Comparison of ENCODE assay signal across 26 cellular contexts in the genomic region with DNA sequence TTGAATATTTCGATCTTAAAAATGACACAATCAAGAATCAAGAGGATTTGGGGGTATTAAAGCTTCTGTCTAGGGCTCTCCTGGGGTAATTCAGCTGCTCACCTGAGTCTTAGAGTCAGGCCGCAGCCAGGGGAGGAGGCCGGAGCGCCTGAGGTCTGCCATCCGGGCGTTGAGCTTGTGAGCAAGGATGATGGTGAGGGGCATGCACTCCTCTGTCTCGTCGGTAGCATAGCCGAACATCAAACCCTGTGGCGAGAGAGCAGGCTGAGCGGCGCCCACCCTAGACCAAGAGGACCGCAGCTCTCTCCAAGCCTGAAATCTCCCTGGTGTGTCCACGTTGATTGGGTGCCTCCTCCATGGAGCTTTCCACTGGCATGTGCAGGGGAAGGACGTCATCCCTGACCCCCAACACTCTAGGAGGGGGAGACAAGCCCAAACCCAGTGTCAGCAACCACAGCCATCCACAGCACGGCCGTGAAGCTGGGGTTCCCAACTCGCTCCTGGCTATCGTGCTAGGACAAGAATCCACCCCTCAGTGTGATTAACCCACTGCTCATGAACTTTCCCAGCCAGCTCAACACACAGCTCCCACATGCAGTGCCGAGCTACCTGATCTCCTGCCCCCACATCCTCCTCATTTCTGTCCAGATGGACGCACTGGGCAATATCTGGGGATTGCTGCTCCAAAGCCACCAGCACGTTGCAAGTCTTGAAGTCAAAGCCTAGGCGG. TPM values are rescaled to one million over a fixed set of nuclear protein-coding genes. Genes with fewer than 3 reads are reported as not detected.
DNase-seq lines count a peak whose midpoint lies in the region; ATAC-seq and TF ChIP-seq lines count a peak whose summit lies in the region.
"Had no signal": no experiment of that assay in that cellular context is flagged by ENCODE, and none has a peak within 500 bp of the region (broad histone marks: within the 10 kb centered on the region; RNA-seq: fewer than 3 reads in every experiment).

No MANE protein-coding gene starts in this region.

- H3K27ac ChIP-seq in right atrium auricular region: no peak overlapping the region
- H3K27ac ChIP-seq in esophagus muscularis mucosa (replicated peaks in 1 of 4): no peak overlapping the region
- peak overlapping the region in 2 of 3 donors; percentile 89 to 93 for H3K27ac ChIP-seq in right lobe of liver
- H3K27ac ChIP-seq in vagina: no peak overlapping the region

- TF ChIP-seq POLR2A in esophagus muscularis mucosa (IDR thresholded peaks at IDR 0.05; ENCODE audit: low read depth): no peak
- TF ChIP-seq POLR2A in right lobe of liver (IDR thresholded peaks at IDR 0.05): no peak
- TF ChIP-seq POLR2A in vagina (IDR thresholded peaks at IDR 0.05): no peak

- ATAC-seq in left cardiac atrium (no peak), right lobe of liver (no peak), GM18517 (IDR thresholded peaks at IDR 0.05; ENCODE audit: unreplicated experiment) (no peak), GM18861 (IDR thresholded peaks at IDR 0.05; ENCODE audit: unreplicated experiment) (no peak)
- ATAC-seq: GM12878 had no signal

- DNase-seq in right atrium auricular region (ENCODE audit: low spot score) (peak; percentile 54), left cardiac atrium (no peak), esophagus muscularis mucosa (ENCODE audit: extremely low spot score) (peak; percentile 74), right lobe of liver (no peak), vagina (ENCODE audit: extremely low spot score in 2 of 2) (peak; percentile 77 to 79), cortex of kidney (lab: John Stamatoyannopoulos, UW) (no peak)
- DNase-seq: BE2C; CD8-positive, alpha-beta memory T cell; DMS 273 treated with DMSO at 0.1 percent for 48 hours; DMS79; EL; GDM1; HCEC 1CT; KBM-7; MV-4-11; NCI-H1105; NCI-H1436 treated with DMSO at 0.1 percent for 48 hours; NCI-H187 treated with DMSO at 0.1 percent for 48 hours; NCI-H2171 treated with DMSO at 0.1 percent for 48 hours; NCI-H345; NCI-H510A treated with DMSO at 0.1 percent for 48 hours; NCI-H748 treated with DMSO at 0.1 percent for 48 hours had no signal

- intact Hi-C loops in left cardiac atrium (cut with DNase I): no loop called here
- intact Hi-C loops in esophagus muscularis mucosa (cut with DNase I): no loop called here
- intact Hi-C loops in right lobe of liver (cut with DNase I): no loop called here
- intact Hi-C loops in vagina (cut with DNase I): no loop called here

- no peak for TF ChIP-seq EP300 in esophagus muscularis mucosa (IDR thresholded peaks at IDR 0.05)

- 87% methylated on average over 17 of the region's 23 CpGs for WGBS in esophagus muscularis mucosa
- WGBS in right lobe of liver (ENCODE audit: insufficient coverage, low coverage, low lambda C conversion rate, missing lambda C conversion rate): 44% methylated on average over 3 of the region's 23 CpGs

- H3K36me3 ChIP-seq in right atrium auricular region: no peaks in the 10 kb centered on the region
- no peaks in the 10 kb centered on the region for H3K36me3 ChIP-seq in esophagus muscularis mucosa
- peaks cover 0 to 94% (median 38%) of the 10 kb centered on the region in 4 donors for H3K36me3 ChIP-seq in right lobe of liver
- H3K36me3 ChIP-seq in vagina: no peaks in the 10 kb centered on the region
- H3K36me3 ChIP-seq: BE2C had no signal

- TF ChIP-seq CTCF in right atrium auricular region (IDR thresholded peaks at IDR 0.05) (no peak), esophagus muscularis mucosa (IDR thresholded peaks at IDR 0.05) (no peak), right lobe of liver (IDR thresholded peaks at IDR 0.05) (no peak), vagina (IDR thresholded peaks at IDR 0.05) (no peak)

- H3K4me3 ChIP-seq in right atrium auricular region (no peak overlapping the region), esophagus muscularis mucosa (no peak overlapping the region), right lobe of liver (peak overlapping the region in 1 of 3 donors; percentile 16), vagina (no peak overlapping the region)
- H3K4me3 ChIP-seq: GM12878 had no signal

- H3K9me3 ChIP-seq in right atrium auricular region (no peaks in the 10 kb centered on the region), esophagus muscularis mucosa (no peaks in the 10 kb centered on the region), right lobe of liver (no peaks in the 10 kb centered on the region), vagina (no peaks in the 10 kb centered on the region)
- H3K9me3 ChIP-seq: BE2C had no signal

- H3K4me1 ChIP-seq in right atrium auricular region: peaks cover 0 to 15% of the 10 kb centered on the region in 2 donors
- no peaks in the 10 kb centered on the region for H3K4me1 ChIP-seq in esophagus muscularis mucosa
- peaks cover 0 to 95% (median 35%) of the 10 kb centered on the region in 4 donors for H3K4me1 ChIP-seq in right lobe of liver
- no peaks in the 10 kb centered on the region for H3K4me1 ChIP-seq in vagina
- H3K4me1 ChIP-seq: BE2C had no signal

- H3K27me3 ChIP-seq in right atrium auricular region (no peaks in the 10 kb centered on the region), esophagus muscularis mucosa (no peaks in the 10 kb centered on the region), right lobe of liver (no peaks in the 10 kb centered on the region), vagina (no peaks in the 10 kb centered on the region)
- H3K27me3 ChIP-seq: BE2C had no signal

RNA-seq across cellular contexts. Expression of gene MAT1A, which starts 9.2 kb away (rescaled TPM):
- total RNA-seq in right atrium auricular region (not detected), left cardiac atrium (under 1 TPM; 0.10 to 0.21 TPM), esophagus muscularis mucosa (not detected), right lobe of liver (1,000 to 10,000 TPM in 2 of 6 experiments, 100 to 1,000 TPM in 4; 430 to 1,200 (median 741) TPM), vagina (not detected)
- total RNA-seq: CD8-positive, alpha-beta memory T cell; LHCN-M2 had no signal

Comparison
In these comparisons a context has a peak if more than half of its experiments do, and no peak if none do; other contexts are left out.
1. DNase-seq: peak in right atrium auricular region (single experiment), esophagus muscularis mucosa (single experiment) and vagina (2 of 2); none in left cardiac atrium (single experiment), right lobe of liver (0 of 3) and cortex of kidney (single experiment).
2. H3K27ac ChIP-seq: peak in right lobe of liver (2 of 3); none in right atrium auricular region (0 of 2), esophagus muscularis mucosa (0 of 4) and vagina (single experiment).
3. RNA of gene MAT1A, which starts 9.2 kb away (total RNA-seq): 430 to 1,200 TPM in right lobe of liver; 0.10 to 0.21 TPM in left cardiac atrium, not detected in right atrium auricular region, not detected in esophagus muscularis mucosa and not detected in vagina (single experiment); every median in the first group is over 100 times any median in the second.